ENCODE assay signal across 1 cellular context in genomic region chr20:31842471-31843157, GRCh38.
TF ChIP-seq lines count a peak whose summit lies in the region.

No MANE protein-coding gene starts in this region.

TF ChIP-seq in HEK293, 187 proteins besides CTCF, POLR2A, EP300 and RAD21 (continued from another document):
- TF ChIP-seq REST (tag by site-specific recombination; IDR thresholded peaks at IDR 0.05) (no peak), GLI2 (tag by site-specific recombination; IDR thresholded peaks at IDR 0.05; ENCODE audit: borderline replicate concordance, low read depth) (no peak), SCRT2 (tag by site-specific recombination; IDR thresholded peaks at IDR 0.05) (no peak), ZBTB26 (tag by site-specific recombination; optimal IDR thresholded peaks at IDR 0.05) (no peak)
